Comparison of ENCODE assay signal across 19 cellular contexts in the genomic region with DNA sequence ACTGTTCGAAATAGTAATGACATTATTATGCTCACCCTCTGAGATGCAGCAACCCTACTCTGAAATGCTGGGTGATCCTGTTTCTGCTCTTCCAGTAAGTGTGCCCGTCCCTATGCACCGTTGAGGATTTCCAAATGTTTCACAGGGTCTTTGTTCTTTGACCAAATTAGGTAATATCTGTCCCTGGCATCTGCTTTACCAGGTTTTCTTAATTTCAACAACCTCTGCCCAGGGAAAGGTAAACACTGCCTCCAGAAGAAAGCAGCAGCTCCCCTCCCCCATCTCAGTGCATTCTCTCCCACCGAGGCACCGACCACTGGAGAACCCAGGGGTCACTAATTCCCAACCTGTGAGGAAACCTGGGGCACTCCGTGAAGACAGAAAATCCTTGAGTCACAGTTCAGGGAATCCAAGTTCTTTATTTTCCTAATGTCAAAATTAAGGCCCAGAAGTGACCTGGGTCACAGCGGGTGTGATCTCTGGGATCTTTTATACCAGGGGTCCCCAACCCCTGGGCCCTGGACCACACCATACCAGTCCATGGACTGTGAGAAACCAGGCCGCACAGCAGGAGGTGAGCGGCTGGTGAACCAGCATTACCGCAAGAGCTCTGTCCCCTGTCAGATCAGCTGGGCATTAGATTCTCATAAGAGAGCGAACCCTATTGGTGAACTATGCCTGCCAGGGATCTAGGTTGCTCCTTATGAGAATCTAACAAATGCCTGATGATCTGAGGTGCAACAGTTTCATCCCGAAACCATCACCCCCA. TPM values are rescaled to one million over a fixed set of nuclear protein-coding genes. Genes with fewer than 3 reads are reported as not detected.
DNase-seq lines count a peak whose midpoint lies in the region; ATAC-seq, FAIRE-seq and TF ChIP-seq lines count a peak whose summit lies in the region.
"Had no signal": no experiment of that assay in that cellular context is flagged by ENCODE, and none has a peak within 500 bp of the region (broad histone marks: within the 10 kb centered on the region; RNA-seq: fewer than 3 reads in every experiment).

No MANE protein-coding gene starts in this region.

- H3K36me3 Mint-ChIP-seq in activated B cell treated with CpG ODN at 0.5 μM for 24 hours (ENCODE audit: low read depth), result no peaks in the 10 kb centered on the region
- H3K36me3 Mint-ChIP-seq: CD14-positive monocyte had no signal

- POLR2A ChIA-PET in activated B cell treated with CpG ODN at 0.5 μM for 24 hours (lab: Charles Lee), result no interaction called here

- peaks cover 39% of the 10 kb centered on the region for H3K27me3 Mint-ChIP-seq in activated B cell treated with CpG ODN at 0.5 μM for 24 hours
- H3K27me3 Mint-ChIP-seq: effector memory CD8-positive, alpha-beta T cell had no signal

- peaks cover 6% of the 10 kb centered on the region for H3K4me1 Mint-ChIP-seq in activated B cell treated with CpG ODN at 0.5 μM for 24 hours

- H3K36me3 ChIP-seq in kidney (ENCODE audit: control insufficient read depth in 1 of 2, insufficient read depth in 2 of 2, low read length in 2 of 2), result no peaks in the 10 kb centered on the region
- H3K36me3 ChIP-seq: tibial nerve had no signal

- peak overlapping the region; percentile 60 to 62 for H3K4me3 ChIP-seq in kidney (ENCODE audit: low read length in 2 of 2)

- ATAC-seq in activated B cell treated with CpG ODN at 0.5 μM for 24 hours (ENCODE audit: low read depth) (no peak), HG03565 (IDR thresholded peaks at IDR 0.05; ENCODE audit: unreplicated experiment) (no peak), GM18519 (IDR thresholded peaks at IDR 0.05; ENCODE audit: low FRiP score, unreplicated experiment) (no peak)
- ATAC-seq: activated CD4-positive, alpha-beta T cell treated with anti-CD3 and anti-CD28 coated beads for 36 hours; effector memory CD8-positive, alpha-beta T cell had no signal

- no peaks in the 10 kb centered on the region for H3K4me1 ChIP-seq in kidney (ENCODE audit: control insufficient read depth in 1 of 2, insufficient read depth in 1 of 2, low read depth in 1 of 2, low read length in 2 of 2)

- FAIRE-seq in kidney (lab: Jason Lieb, UNC), result no peak

- TF ChIP-seq CTCF in activated B cell treated with CpG ODN at 0.5 μM for 24 hours (IDR thresholded peaks at IDR 0.05) (no peak), kidney (IDR thresholded peaks at IDR 0.05; ENCODE audit: borderline replicate concordance, extremely low read depth, insufficient read depth) (no peak)

- DNase-seq in NCI-H748 (lab: John Stamatoyannopoulos, UW; ENCODE audit: unreplicated experiment) (peak; percentile 8), NCI-H748 treated with DMSO at 0.1 percent for 48 hours (lab: John Stamatoyannopoulos, UW) (no peak), activated B cell treated with CpG ODN at 0.5 μM for 24 hours (no peak), kidney (no peak), renal cortical epithelial cell (ENCODE audit: low read depth) (peak; percentile 59)
- no peak for DNase-seq in activated CD4-positive, alpha-beta T cell treated with anti-CD3 and anti-CD28 coated beads, Interleukin-2, amount 50 U/mL, for 48 hours
- DNase-seq: activated CD4-positive, alpha-beta T cell treated with anti-CD3 and anti-CD28 coated beads for 36 hours; activated effector memory CD4-positive, alpha-beta T cell treated with Interleukin-2 at 50 U/mL for 16 hours; amniotic stem cell; effector memory CD8-positive, alpha-beta T cell; GM23248; Kasumi-1; NCI-H1105; NCI-H69 had no signal

- H3K9me3 Mint-ChIP-seq in activated B cell treated with CpG ODN at 0.5 μM for 24 hours, result no peaks in the 10 kb centered on the region

- H3K9ac ChIP-seq in kidney (ENCODE audit: low read length in 2 of 2), result no peak overlapping the region
- H3K9ac ChIP-seq: GM23248 had no signal

- H3K27ac Mint-ChIP-seq in activated B cell treated with CpG ODN at 0.5 μM for 24 hours, result no peak overlapping the region
- H3K27ac Mint-ChIP-seq: activated CD4-positive, alpha-beta T cell treated with anti-CD3 and anti-CD28 coated beads for 36 hours; effector memory CD8-positive, alpha-beta T cell had no signal

- H3K27ac ChIP-seq in kidney (ENCODE audit: low read depth in 2 of 2, low read length in 2 of 2), result no peak overlapping the region
- H3K27ac ChIP-seq: GM23248, HL-60 had no signal

- CTCF ChIA-PET in activated B cell treated with CpG ODN at 0.5 μM for 24 hours (lab: Charles Lee), result no interaction called here

- no peaks in the 10 kb centered on the region for H3K9me3 ChIP-seq in kidney (ENCODE audit: control insufficient read depth in 1 of 2, low read length in 2 of 2)
- H3K9me3 ChIP-seq: tibial nerve had no signal

- H3K4me3 Mint-ChIP-seq in activated B cell treated with CpG ODN at 0.5 μM for 24 hours, result peak overlapping the region; percentile 78
- H3K4me3 Mint-ChIP-seq: effector memory CD8-positive, alpha-beta T cell had no signal

- intact Hi-C loops in activated B cell treated with CpG ODN at 0.5 μM for 24 hours (cut with micrococcal nuclease), result no loop called here
- intact Hi-C loops in kidney (cut with DNase I), result no loop called here

RNA-seq across cellular contexts. Expression of a gene that starts 1.2 kb away (rescaled TPM):
- total RNA-seq in activated B cell treated with CpG ODN at 0.5 μM for 24 hours (0.71 TPM in 1 of 2 replicates, not detected in the other), kidney (41.7 TPM), renal cortical epithelial cell (10.4 and 22.1 TPM in 2 replicates)
- 71.3 TPM for polyA plus RNA-seq in kidney (ENCODE audit: insufficient read depth, low read depth, low replicate concordance)
- total RNA-seq: activated CD4-positive, alpha-beta T cell treated with anti-CD3 and anti-CD28 coated beads for 36 hours; GM23248 had no signal

Comparison
In these comparisons a context has a peak if more than half of its experiments do, and no peak if none do; other contexts are left out.
1. DNase-seq: peak in NCI-H748 (single experiment) and renal cortical epithelial cell (single experiment); none in NCI-H748 treated with DMSO at 0.1 percent for 48 hours (single experiment), activated B cell treated with CpG ODN at 0.5 μM for 24 hours (single experiment), kidney (single experiment) and activated CD4-positive, alpha-beta T cell treated with anti-CD3 and anti-CD28 coated beads, Interleukin-2, amount 50 U/mL, for 48 hours (0 of 2).